Comparison of ENCODE assay signal across 8 cellular contexts in genomic region chr10:75400163-75400768, GRCh38. TPM values are rescaled to one million over a fixed set of nuclear protein-coding genes. Genes with fewer than 3 reads are reported as not detected.
DNase-seq lines count a peak whose midpoint lies in the region; ATAC-seq and TF ChIP-seq lines count a peak whose summit lies in the region.

No MANE protein-coding gene starts in this region.

- peak overlapping the region; percentile 66 to 91 (median 80) for H3K9ac ChIP-seq in BLaER1 treated with 17β-estradiol and CSF1 and Interleukin-3, amounts not matched to agents 10 nM and 100 nM

- H3K4me3 Mint-ChIP-seq in HFFc6: peak overlapping the region; percentile 98
- peak overlapping the region; percentile 90 to 100 (median 95) for H3K4me3 Mint-ChIP-seq in brain
- peak overlapping the region; percentile 98 for H3K4me3 Mint-ChIP-seq in type B pancreatic cell

- H3K9me3 ChIP-seq in BLaER1 treated with 17β-estradiol and CSF1 and Interleukin-3, amounts not matched to agents 10 nM and 100 nM (replicated peaks in 1 of 11): peaks cover 2 to 34% (median 12%) of the 10 kb centered on the region in 11 experiments; a peak in 13 of 22 replicates
- no peaks in the 10 kb centered on the region for H3K9me3 ChIP-seq in lower lobe of right lung

- peaks cover 19 to 38% (median 31%) of the 10 kb centered on the region in 10 experiments for H3K4me1 ChIP-seq in BLaER1 treated with 17β-estradiol and CSF1 and Interleukin-3, amounts not matched to agents 10 nM and 100 nM
- H3K4me1 ChIP-seq in lower lobe of right lung: peaks cover 29% of the 10 kb centered on the region

- peak overlapping the region; percentile 72 to 99 (median 86) for H3K4me3 ChIP-seq in BLaER1 treated with 17β-estradiol and CSF1 and Interleukin-3, amounts not matched to agents 10 nM and 100 nM
- peak overlapping the region; percentile 93 for H3K4me3 ChIP-seq in lower lobe of right lung

- H3K27ac Mint-ChIP-seq in HFFc6: peak overlapping the region; percentile 81
- peak overlapping the region; percentile 48 to 99 (median 99) for H3K27ac Mint-ChIP-seq in brain
- H3K27ac Mint-ChIP-seq in type B pancreatic cell: peak overlapping the region; percentile 95

- no peak for DNase-seq in HFFc6
- DNase-seq in lower lobe of right lung: peak; percentile 68
- DNase-seq in type B pancreatic cell (ENCODE audit: extremely low spot score, unreplicated experiment): no peak

- peaks cover 24% of the 10 kb centered on the region for H3K4me1 Mint-ChIP-seq in HFFc6 (ENCODE audit: low read depth)
- H3K4me1 Mint-ChIP-seq in brain: peaks cover 21% of the 10 kb centered on the region
- H3K4me1 Mint-ChIP-seq in type B pancreatic cell (ENCODE audit: unreplicated experiment): peaks cover 5% of the 10 kb centered on the region

- H3K4me2 ChIP-seq in BLaER1 treated with 17β-estradiol and CSF1 and Interleukin-3, amounts not matched to agents 10 nM and 100 nM: peak overlapping the region; percentile 85 to 100 (median 97)

- no peaks in the 10 kb centered on the region for H3K9me3 Mint-ChIP-seq in HFFc6
- H3K9me3 Mint-ChIP-seq in brain: peaks cover 0 to 14% (median 0%) of the 10 kb centered on the region in 5 experiments
- no peaks in the 10 kb centered on the region for H3K9me3 Mint-ChIP-seq in type B pancreatic cell

- peak overlapping the region in 9 of 11 experiments; percentile 48 to 93 (median 78); a peak in 17 of 22 replicates for H3K27ac ChIP-seq in BLaER1 treated with 17β-estradiol and CSF1 and Interleukin-3, amounts not matched to agents 10 nM and 100 nM
- peak overlapping the region; percentile 97 for H3K27ac ChIP-seq in lower lobe of right lung

- H3K36me3 Mint-ChIP-seq in HFFc6 (ENCODE audit: low read depth) (peaks cover 5% of the 10 kb centered on the region), brain (peaks cover 12% of the 10 kb centered on the region), type B pancreatic cell (peaks cover 14% of the 10 kb centered on the region)

- TF ChIP-seq CTCF in HFFc6 (IDR thresholded peaks at IDR 0.05): peak; percentile 7; the same call in 1 of the 2 replicates
- TF ChIP-seq CTCF in brain (conservative IDR thresholded peaks at IDR 0.05): peak in 1 of 2 experiments; percentile 19
- TF ChIP-seq CTCF in lower lobe of right lung (IDR thresholded peaks at IDR 0.05): no peak
- TF ChIP-seq CTCF in type B pancreatic cell (conservative IDR thresholded peaks at IDR 0.05): peak; percentile 0

- peaks cover 5 to 42% (median 10%) of the 10 kb centered on the region in 11 experiments; a peak in 15 of 22 replicates for H3K36me3 ChIP-seq in BLaER1 treated with 17β-estradiol and CSF1 and Interleukin-3, amounts not matched to agents 10 nM and 100 nM
- H3K36me3 ChIP-seq in lower lobe of right lung: peaks cover 16% of the 10 kb centered on the region

- intact Hi-C loops in lower lobe of right lung (cut with DNase I): loop anchor here (10.0 kb wide), 1 partner anchor 905 kb away; no protein-coding TSS in a partner anchor

- H3K27me3 ChIP-seq in BLaER1 treated with 17β-estradiol and CSF1 and Interleukin-3, amounts not matched to agents 10 nM and 100 nM: peaks cover 27 to 64% (median 50%) of the 10 kb centered on the region in 11 experiments
- peaks cover 22% of the 10 kb centered on the region for H3K27me3 ChIP-seq in lower lobe of right lung (ENCODE audit: low read depth)

- peaks cover 4% of the 10 kb centered on the region for H3K27me3 Mint-ChIP-seq in HFFc6 (ENCODE audit: insufficient read depth)
- peaks cover 89% of the 10 kb centered on the region for H3K27me3 Mint-ChIP-seq in brain
- peaks cover 13% of the 10 kb centered on the region for H3K27me3 Mint-ChIP-seq in type B pancreatic cell

- H4K20me1 ChIP-seq in BLaER1 treated with 17β-estradiol and CSF1 and Interleukin-3, amounts not matched to agents 10 nM and 100 nM: peaks cover 8 to 45% (median 26%) of the 10 kb centered on the region in 11 experiments; a peak in 19 of 22 replicates

- ATAC-seq in lower lobe of right lung (no peak), HG03521 (IDR thresholded peaks at IDR 0.05; ENCODE audit: unreplicated experiment) (no peak), HG03460 (IDR thresholded peaks at IDR 0.05; ENCODE audit: unreplicated experiment) (no peak), HG03565 (IDR thresholded peaks at IDR 0.05; ENCODE audit: unreplicated experiment) (no peak)

RNA-seq across cellular contexts. Expression of gene ZNF503, which starts 1.3 kb away (rescaled TPM):
- total RNA-seq in HFFc6 (2021; fragmentation: NEBNext Ultra II Directional; extraction: Animal tissue kit (Norgen Biotek cat#: 25700)): 10 to 100 TPM in 1 of 6 experiments, 1 to 10 TPM in 5; 9.1 to 15.9 (median 9.7) TPM
- polyA plus RNA-seq in brain (ENCODE audit: insufficient read depth, low read depth, low replicate concordance): 7.6 TPM
- total RNA-seq in lower lobe of right lung: 28.3 TPM
- 86.7 and 88.4 TPM in 2 replicates for total RNA-seq in type B pancreatic cell (ENCODE audit: low replicate concordance)

RNA-seq across cellular contexts. Expression of gene LRMDA, which starts 31.2 kb away (rescaled TPM):
- total RNA-seq in HFFc6 (2021; fragmentation: NEBNext Ultra II Directional; extraction: Animal tissue kit (Norgen Biotek cat#: 25700)): under 1 TPM in 1 of 6 experiments, not detected in 5; 0.32 TPM
- polyA plus RNA-seq in brain (ENCODE audit: insufficient read depth, low read depth, low replicate concordance): 8.3 TPM
- total RNA-seq in lower lobe of right lung (29.9 TPM), type B pancreatic cell (ENCODE audit: low replicate concordance) (0.62 and 2.0 TPM in 2 replicates)

Comparison
In these comparisons a context has a peak if more than half of its experiments do, and no peak if none do; other contexts are left out.
1. RNA of gene LRMDA, which starts 31.2 kb away (total RNA-seq): 29.9 TPM in lower lobe of right lung (single experiment); 0.62 to 2.0 TPM in type B pancreatic cell and 0.32 TPM in HFFc6; every median in the first group is over 10 times any median in the second.
2. Peak in every context shown above with its lines, with median percentiles within 50 percentile points of each other: H3K27ac Mint-ChIP-seq and H3K4me3 Mint-ChIP-seq.